Comparison of ENCODE assay signal across 17 cellular contexts in genomic region chr2:192669505-192670082, GRCh38.
"Had no signal": no experiment of that assay in that cellular context is flagged by ENCODE, and none has a peak within 500 bp of the region (broad histone marks: within the 10 kb centered on the region; RNA-seq: fewer than 3 reads in every experiment).

No MANE protein-coding gene starts in this region.

- H3K4me1 ChIP-seq: esophagus muscularis mucosa, pancreas, testis, upper lobe of right lung had no signal

- FAIRE-seq: astrocyte, pancreas had no signal

- H3K9me3 Mint-ChIP-seq: activated naive CD8-positive, alpha-beta T cell treated with anti-CD3 and anti-CD28 coated beads, Interleukin-2, amount 50 U/mL, for 24 hours; activated T-helper 1 cell treated with anti-CD3 and anti-CD28 coated beads, Interleukin-12 subunit alpha, Interleukin-12 subunit beta, Interleukin-2, Interleukin-4 antibody, amounts not matched to agents 30 ng/mL and 10 ng/mL and 1 ng/mL, durations not matched to agents 14 hours and 24 hours and 36 hours; neural crest cell; stimulated activated naive CD8-positive, alpha-beta T cell treated with anti-CD3 and anti-CD28 coated beads, Interleukin-15, amount 100 ng/mL, for 72 hours had no signal

- H3K36me3 ChIP-seq: esophagus muscularis mucosa, pancreas, upper lobe of right lung had no signal

- H3K27ac ChIP-seq: esophagus muscularis mucosa, pancreas, testis, upper lobe of right lung, VCaP had no signal

- H3K4me3 ChIP-seq: esophagus muscularis mucosa, pancreas, testis, upper lobe of right lung had no signal

- H3K4me3 Mint-ChIP-seq: activated CD4-positive, alpha-beta T cell treated with anti-CD3 and anti-CD28 coated beads for 36 hours; activated CD8-positive, alpha-beta T cell treated with anti-CD3 and anti-CD28 coated beads, Interleukin-2, amount 10 ng/mL, durations not matched to agents 7 days and 5 days; activated naive CD8-positive, alpha-beta T cell treated with anti-CD3 and anti-CD28 coated beads, Interleukin-2, amount 50 U/mL, for 24 hours; activated T-helper 1 cell treated with anti-CD3 and anti-CD28 coated beads, Interleukin-12 subunit alpha, Interleukin-12 subunit beta, Interleukin-2, Interleukin-4 antibody, amounts not matched to agents 30 ng/mL and 10 ng/mL and 1 ng/mL, durations not matched to agents 14 hours and 24 hours and 36 hours; neural crest cell; stimulated activated naive CD8-positive, alpha-beta T cell treated with anti-CD3 and anti-CD28 coated beads, Interleukin-15, amount 100 ng/mL, for 72 hours had no signal

- DNase-seq: activated CD4-positive, alpha-beta T cell treated with anti-CD3 and anti-CD28 coated beads for 36 hours; activated CD8-positive, alpha-beta T cell treated with anti-CD3 and anti-CD28 coated beads, Interleukin-2, amount 10 ng/mL, durations not matched to agents 7 days and 5 days; activated naive CD4-positive, alpha-beta T cell; activated naive CD8-positive, alpha-beta T cell treated with anti-CD3 and anti-CD28 coated beads, Interleukin-2, amount 50 U/mL, for 24 hours; hypothalamus; kidney glomerular epithelial cell; pancreas; stimulated activated CD4-positive, alpha-beta T cell treated with anti-CD3 and anti-CD28 coated beads, Interleukin-15, amount 100 ng/mL, for 24 hours; stimulated activated CD4-positive, alpha-beta T cell treated with anti-CD3 and anti-CD28 coated beads, Interleukin-4, amount 100 ng/mL, for 4 hours; stimulated activated naive CD8-positive, alpha-beta T cell treated with anti-CD3 and anti-CD28 coated beads, Interleukin-15, amount 100 ng/mL, for 72 hours; testis; upper lobe of right lung had no signal

- H3K27me3 Mint-ChIP-seq: activated CD4-positive, alpha-beta T cell treated with anti-CD3 and anti-CD28 coated beads for 36 hours; activated naive CD8-positive, alpha-beta T cell treated with anti-CD3 and anti-CD28 coated beads, Interleukin-2, amount 50 U/mL, for 24 hours; stimulated activated naive CD8-positive, alpha-beta T cell treated with anti-CD3 and anti-CD28 coated beads, Interleukin-15, amount 100 ng/mL, for 72 hours had no signal

- H3K9me3 ChIP-seq: esophagus muscularis mucosa, pancreas, testis, upper lobe of right lung had no signal

- H3K4me1 Mint-ChIP-seq: activated CD4-positive, alpha-beta T cell treated with anti-CD3 and anti-CD28 coated beads for 36 hours; activated naive CD8-positive, alpha-beta T cell treated with anti-CD3 and anti-CD28 coated beads, Interleukin-2, amount 50 U/mL, for 24 hours; neural crest cell; stimulated activated naive CD8-positive, alpha-beta T cell treated with anti-CD3 and anti-CD28 coated beads, Interleukin-15, amount 100 ng/mL, for 72 hours had no signal

- ATAC-seq: activated CD4-positive, alpha-beta T cell treated with anti-CD3 and anti-CD28 coated beads for 36 hours; activated CD8-positive, alpha-beta T cell treated with anti-CD3 and anti-CD28 coated beads, Interleukin-2, amount 10 ng/mL, durations not matched to agents 7 days and 5 days; activated naive CD8-positive, alpha-beta T cell treated with anti-CD3 and anti-CD28 coated beads, Interleukin-2, amount 50 U/mL, for 24 hours; pancreas; stimulated activated naive CD8-positive, alpha-beta T cell treated with anti-CD3 and anti-CD28 coated beads, Interleukin-15, amount 100 ng/mL, for 72 hours; upper lobe of right lung had no signal

- H3K27me3 ChIP-seq: esophagus muscularis mucosa, pancreas, testis, upper lobe of right lung had no signal

- H3K27ac Mint-ChIP-seq: activated CD4-positive, alpha-beta T cell treated with anti-CD3 and anti-CD28 coated beads for 36 hours; activated CD8-positive, alpha-beta T cell treated with anti-CD3 and anti-CD28 coated beads, Interleukin-2, amount 10 ng/mL, durations not matched to agents 7 days and 5 days; activated naive CD8-positive, alpha-beta T cell treated with anti-CD3 and anti-CD28 coated beads, Interleukin-2, amount 50 U/mL, for 24 hours; activated T-helper 1 cell treated with anti-CD3 and anti-CD28 coated beads, Interleukin-12 subunit alpha, Interleukin-12 subunit beta, Interleukin-2, Interleukin-4 antibody, amounts not matched to agents 30 ng/mL and 10 ng/mL and 1 ng/mL, durations not matched to agents 14 hours and 24 hours and 36 hours; stimulated activated naive CD8-positive, alpha-beta T cell treated with anti-CD3 and anti-CD28 coated beads, Interleukin-15, amount 100 ng/mL, for 72 hours had no signal
